20 cellular contexts compared by ENCODE assay signal in the genomic region with DNA sequence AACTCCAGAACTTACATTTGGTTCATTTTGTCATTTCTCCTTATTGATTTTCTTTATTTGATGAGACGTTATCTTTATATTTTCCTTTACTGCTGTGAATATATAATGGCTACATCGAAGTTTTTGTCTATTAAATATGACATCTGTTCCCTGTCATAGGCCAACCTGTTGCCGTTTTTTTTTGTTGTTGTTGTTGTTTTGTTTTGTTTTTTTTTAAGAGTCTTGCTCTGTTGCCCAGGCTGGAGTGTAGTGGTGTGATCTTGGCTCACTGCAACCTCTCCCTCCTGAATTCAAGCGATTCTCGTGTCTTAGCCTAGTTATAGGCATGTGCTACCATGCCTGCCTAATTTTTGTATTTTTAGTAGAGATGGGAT. TPM values are rescaled to one million over a fixed set of nuclear protein-coding genes. Genes with fewer than 3 reads are reported as not detected.
DNase-seq lines count a peak whose midpoint lies in the region; ATAC-seq and TF ChIP-seq lines count a peak whose summit lies in the region.
"Had no signal": no experiment of that assay in that cellular context is flagged by ENCODE, and none has a peak within 500 bp of the region (broad histone marks: within the 10 kb centered on the region; RNA-seq: fewer than 3 reads in every experiment).

No MANE protein-coding gene starts in this region.

- no peaks in the 10 kb centered on the region for H3K27me3 ChIP-seq in adipocyte (replicated peaks; ENCODE audit: control insufficient read depth, insufficient read depth, low read length)
- H3K27me3 ChIP-seq: BE2C; BLaER1 treated with 17β-estradiol and CSF1 and Interleukin-3, amounts not matched to agents 10 nM and 100 nM had no signal

- H3K9me3 ChIP-seq in HEK293 (ENCODE audit: control insufficient read depth, insufficient read depth, low read depth, low read length) (peaks cover 64% of the 10 kb centered on the region), adipocyte (ENCODE audit: control insufficient read depth, low read length) (peaks cover 94% of the 10 kb centered on the region)

- POLR2A ChIA-PET in HEK293 (lab: Yijun Ruan, JAX), result interaction anchor here (1.6 kb wide), 1 partner anchor 56 kb away, joined by 3 read pairs; a partner anchor contains a TSS

- H3K27ac Mint-ChIP-seq in progenitor cell of endocrine pancreas, result peak overlapping the region; percentile 56
- H3K27ac Mint-ChIP-seq: CD14-positive monocyte; CD4-positive, alpha-beta T cell; CD8-positive, alpha-beta memory T cell; GM23338; H9 had no signal

- no peak for ATAC-seq in HG02884 (IDR thresholded peaks at IDR 0.05; ENCODE audit: unreplicated experiment)
- ATAC-seq: GM23338, HCT116 had no signal

- H3K4me1 Mint-ChIP-seq in progenitor cell of endocrine pancreas (ENCODE audit: low read depth), result no peaks in the 10 kb centered on the region
- H3K4me1 Mint-ChIP-seq: CD14-positive monocyte, GM23338, H9 had no signal

- H3K4me3 Mint-ChIP-seq in progenitor cell of endocrine pancreas (ENCODE audit: low read depth), result no peak overlapping the region
- H3K4me3 Mint-ChIP-seq: CD14-positive monocyte; CD4-positive, alpha-beta T cell; CD8-positive, alpha-beta memory T cell; GM23338; H9 had no signal

- CTCF ChIA-PET in HEK293 (lab: Yijun Ruan, JAX), result interaction anchor here (0.5 to 0.9 kb wide), 3 partner anchors 10 to 1665 kb away, joined by 3 read pairs; no protein-coding TSS in a partner anchor

- H3K9ac ChIP-seq in adipocyte (ENCODE audit: low read length), result no peak overlapping the region
- H3K9ac ChIP-seq: BLaER1 treated with 17β-estradiol and CSF1 and Interleukin-3, amounts not matched to agents 10 nM and 100 nM had no signal

- H3K36me3 Mint-ChIP-seq in progenitor cell of endocrine pancreas (ENCODE audit: insufficient read depth), result peaks cover 35% of the 10 kb centered on the region
- H3K36me3 Mint-ChIP-seq: CD14-positive monocyte had no signal

- no peak for TF ChIP-seq CTCF in HEK293 (tag by site-specific recombination; IDR thresholded peaks at IDR 0.05)
- no peak for TF ChIP-seq CTCF in progenitor cell of endocrine pancreas (IDR thresholded peaks at IDR 0.05; ENCODE audit: unreplicated experiment)

- no peaks in the 10 kb centered on the region for H3K4me1 ChIP-seq in HEK293 (ENCODE audit: control insufficient read depth, insufficient read depth, low read length)
- H3K4me1 ChIP-seq in adipocyte (ENCODE audit: control insufficient read depth, insufficient read depth, low read length), result no peaks in the 10 kb centered on the region
- H3K4me1 ChIP-seq: BE2C; BLaER1 treated with 17β-estradiol and CSF1 and Interleukin-3, amounts not matched to agents 10 nM and 100 nM had no signal

- no peaks in the 10 kb centered on the region for H3K27me3 Mint-ChIP-seq in progenitor cell of endocrine pancreas
- H3K27me3 Mint-ChIP-seq: CD4-positive, alpha-beta T cell; CD8-positive, alpha-beta memory T cell had no signal

- DNase-seq in adipocyte (ENCODE audit: low read depth) (no peak), progenitor cell of endocrine pancreas (ENCODE audit: low spot score, unreplicated experiment) (no peak), GDM1 (lab: John Stamatoyannopoulos, UW) (no peak)
- no peak for DNase-seq in activated CD4-positive, CD25-positive, alpha-beta regulatory T cell treated with anti-CD3 and anti-CD28 coated beads, Interleukin-2, amount 50 U/mL, for 72 hours
- DNase-seq: ACHN; AML-193; BE2C; CD4-positive, alpha-beta T cell; CD8-positive, alpha-beta memory T cell; DMS 273 treated with DMSO at 0.1 percent for 48 hours; DMS79; EL; GF-D8; H9 had no signal

- H3K27ac ChIP-seq in HEK293 (ENCODE audit: extremely low read depth, low read depth, low read length), result no peak overlapping the region
- H3K27ac ChIP-seq: BLaER1 treated with 17β-estradiol and CSF1 and Interleukin-3, amounts not matched to agents 10 nM and 100 nM had no signal

- H3K9me3 Mint-ChIP-seq in progenitor cell of endocrine pancreas (ENCODE audit: low read depth), result peaks cover 57% of the 10 kb centered on the region

- peaks cover 0 to 19% of the 10 kb centered on the region in 2 experiments; a peak in 2 of 3 replicates for H3K36me3 ChIP-seq in HEK293 (ENCODE audit: control insufficient read depth in 2 of 2, insufficient read depth in 1 of 2, low read length in 2 of 2)
- peaks cover under 1% of the 10 kb centered on the region for H3K36me3 ChIP-seq in adipocyte (ENCODE audit: control insufficient read depth, insufficient read depth, low read length, severe bottlenecking)
- H3K36me3 ChIP-seq: BE2C had no signal

- H3K4me3 ChIP-seq in HEK293 (ENCODE audit: low read depth, low read length), result no peak overlapping the region
- H3K4me3 ChIP-seq in adipocyte (ENCODE audit: low read length), result peak overlapping the region; percentile 72
- H3K4me3 ChIP-seq: BLaER1 treated with 17β-estradiol and CSF1 and Interleukin-3, amounts not matched to agents 10 nM and 100 nM; GM23338 had no signal

TF ChIP-seq in HEK293, 187 proteins besides CTCF, POLR2A, EP300 and RAD21:
- TF ChIP-seq, protein P1, sequence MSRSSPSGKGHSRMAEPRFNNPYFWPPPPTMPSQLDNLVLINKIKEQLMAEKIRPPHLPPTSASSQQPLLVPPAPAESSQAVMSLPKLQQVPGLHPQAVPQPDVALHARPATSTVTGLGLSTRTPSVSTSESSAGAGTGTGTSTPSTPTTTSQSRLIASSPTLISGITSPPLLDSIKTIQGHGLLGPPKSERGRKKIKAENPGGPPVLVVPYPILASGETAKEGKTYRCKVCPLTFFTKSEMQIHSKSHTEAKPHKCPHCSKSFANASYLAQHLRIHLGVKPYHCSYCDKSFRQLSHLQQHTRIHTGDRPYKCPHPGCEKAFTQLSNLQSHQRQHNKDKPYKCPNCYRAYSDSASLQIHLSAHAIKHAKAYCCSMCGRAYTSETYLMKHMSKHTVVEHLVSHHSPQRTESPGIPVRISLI (tag by site-specific recombination; IDR thresholded peaks at IDR 0.05), result 0 out of 2 replicates have a peak, but pooled peaks have one; percentile 33
- TF ChIP-seq ZNF785 (tag by site-specific recombination; IDR thresholded peaks at IDR 0.05) (0 out of 2 replicates have a peak, but pooled peaks have one; percentile 32), ZNF311 (tag by site-specific recombination; IDR thresholded peaks at IDR 0.05; ENCODE audit: borderline replicate concordance) (no peak), RBAK (tag by site-specific recombination; IDR thresholded peaks at IDR 0.05) (0 out of 2 replicates have a peak, but pooled peaks have one; percentile 1), SP7 (tag by site-specific recombination; IDR thresholded peaks at IDR 0.05) (no peak), SCRT2 (tag by site-specific recombination; IDR thresholded peaks at IDR 0.05) (peak; percentile 82), SCRT1 (tag by site-specific recombination; IDR thresholded peaks at IDR 0.05; ENCODE audit: borderline replicate concordance) (peak; percentile 77), ZNF416 (tag by site-specific recombination; IDR thresholded peaks at IDR 0.05) (0 out of 2 replicates have a peak, but pooled peaks have one; percentile 21), ZNF302 (tag by site-specific recombination; IDR thresholded peaks at IDR 0.05; ENCODE audit: low read depth) (0 out of 2 replicates have a peak, but pooled peaks have one; percentile 32)
- TF ChIP-seq, protein P2, sequence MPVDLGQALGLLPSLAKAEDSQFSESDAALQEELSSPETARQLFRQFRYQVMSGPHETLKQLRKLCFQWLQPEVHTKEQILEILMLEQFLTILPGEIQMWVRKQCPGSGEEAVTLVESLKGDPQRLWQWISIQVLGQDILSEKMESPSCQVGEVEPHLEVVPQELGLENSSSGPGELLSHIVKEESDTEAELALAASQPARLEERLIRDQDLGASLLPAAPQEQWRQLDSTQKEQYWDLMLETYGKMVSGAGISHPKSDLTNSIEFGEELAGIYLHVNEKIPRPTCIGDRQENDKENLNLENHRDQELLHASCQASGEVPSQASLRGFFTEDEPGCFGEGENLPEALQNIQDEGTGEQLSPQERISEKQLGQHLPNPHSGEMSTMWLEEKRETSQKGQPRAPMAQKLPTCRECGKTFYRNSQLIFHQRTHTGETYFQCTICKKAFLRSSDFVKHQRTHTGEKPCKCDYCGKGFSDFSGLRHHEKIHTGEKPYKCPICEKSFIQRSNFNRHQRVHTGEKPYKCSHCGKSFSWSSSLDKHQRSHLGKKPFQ (tag by site-specific recombination; IDR thresholded peaks at IDR 0.05), result no peak

RNA-seq across cellular contexts. Expression of a gene that starts 29.4 kb away (rescaled TPM):
- total RNA-seq in progenitor cell of endocrine pancreas, result 40.6 and 45.9 TPM in 2 replicates

RNA-seq across cellular contexts. Expression of a gene that starts 29.7 kb away (rescaled TPM):
- 5.1 and 5.9 TPM in 2 replicates for total RNA-seq in progenitor cell of endocrine pancreas

RNA-seq across cellular contexts. Expression of a gene that starts 55.6 kb away (rescaled TPM):
- total RNA-seq in progenitor cell of endocrine pancreas, result 95.9 and 100 TPM in 2 replicates
